In the genomic region with DNA sequence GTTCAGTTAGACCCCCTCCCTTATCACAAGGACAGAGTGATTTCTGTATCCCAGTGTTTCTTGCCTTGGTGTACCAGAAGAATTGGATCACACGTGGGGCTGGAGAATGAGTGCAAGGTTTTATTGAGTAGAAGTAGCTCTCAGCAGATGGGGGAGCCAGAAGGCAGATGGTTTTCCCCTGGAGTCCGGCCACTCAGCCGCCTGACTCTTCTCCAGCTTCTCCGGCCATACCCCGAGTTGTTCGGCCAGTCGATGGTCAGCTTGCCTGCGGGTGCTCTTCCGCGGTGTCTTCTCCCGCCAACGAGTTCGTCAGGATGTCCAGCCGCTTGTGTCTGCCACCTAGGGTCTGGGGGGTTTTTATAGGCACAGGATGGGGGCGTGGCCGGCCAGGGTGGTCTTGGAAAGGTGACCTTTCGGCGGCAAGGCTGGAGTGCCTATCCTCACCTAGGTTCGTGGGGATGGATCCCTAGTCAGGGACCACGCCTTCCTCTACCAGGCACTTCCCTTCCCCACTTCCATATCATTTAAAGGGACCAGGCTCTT, we compare ENCODE assay signal across 17 cellular contexts. TPM values are rescaled to one million over a fixed set of nuclear protein-coding genes. Genes with fewer than 3 reads are reported as not detected.
DNase-seq lines count a peak whose midpoint lies in the region; ATAC-seq and TF ChIP-seq lines count a peak whose summit lies in the region.
"Had no signal": no experiment of that assay in that cellular context is flagged by ENCODE, and none has a peak within 500 bp of the region (broad histone marks: within the 10 kb centered on the region; RNA-seq: fewer than 3 reads in every experiment).

No MANE protein-coding gene starts in this region.

- H3K4me3 Mint-ChIP-seq in endodermal cell: no peak overlapping the region

- no peak for ATAC-seq in HG02970 (IDR thresholded peaks at IDR 0.05; ENCODE audit: low FRiP score, unreplicated experiment)

- peaks cover 4% of the 10 kb centered on the region for H3K36me3 Mint-ChIP-seq in endodermal cell (ENCODE audit: low read depth)

- peaks cover 56% of the 10 kb centered on the region for H3K79me2 ChIP-seq in OCI-LY7 (ENCODE audit: insufficient read depth, low read depth, low read length)
- H3K79me2 ChIP-seq in trophoblast cell (ENCODE audit: control insufficient read depth, insufficient read depth, low read length, poor library complexity): peaks cover 7% of the 10 kb centered on the region

- H2AK5ac ChIP-seq in trophoblast cell (ENCODE audit: low read length): peak overlapping the region; percentile 66

- DNase-seq in OCI-LY7 (ENCODE audit: low spot score) (no peak), endodermal cell (peak; percentile 42), trophoblast cell (no peak), GM19240 (ENCODE audit: insufficient read length, low spot score) (no peak), hepatic stellate cell (ENCODE audit: low spot score) (no peak), islet precursor cell (no peak)
- DNase-seq: ACHN; activated CD8-positive, alpha-beta memory T cell treated with anti-CD3 and anti-CD28 coated beads, Interleukin-2, amount 50 U/mL, for 4 hours; activated naive CD4-positive, alpha-beta T cell treated with Interleukin-2 at 50 U/mL for 16 hours; effector CD8-positive, alpha-beta T cell; foreskin fibroblast; right lobe of liver; stimulated activated CD4-positive, alpha-beta T cell treated with anti-CD3 and anti-CD28 coated beads, Interleukin-2, amount 100 ng/mL, for 24 hours had no signal

- H2BK12ac ChIP-seq in trophoblast cell (ENCODE audit: low read length): no peak overlapping the region

- H4K8ac ChIP-seq in trophoblast cell (ENCODE audit: low read depth, low read length): no peak overlapping the region

- H2BK120ac ChIP-seq in trophoblast cell (ENCODE audit: insufficient read depth, low read length, poor library complexity): peak overlapping the region; percentile 16

- H4K20me1 ChIP-seq in BLaER1: peaks cover 58% of the 10 kb centered on the region
- H4K20me1 ChIP-seq in OCI-LY7 (ENCODE audit: insufficient read depth, low read length): no peaks in the 10 kb centered on the region

- H3K14ac ChIP-seq in trophoblast cell (ENCODE audit: low read length): no peak overlapping the region

- BruUV-seq in OCI-LY7 (replicated peaks; lab: Mats Ljungman, UMichigan): no TSS peak

- CTCF ChIA-PET in OCI-LY7 (lab: Charles Lee; ENCODE audit: unreplicated experiment): interaction anchor here (0.5 to 0.6 kb wide), 2 partner anchors 8 to 89 kb away, joined by 3 read pairs; no protein-coding TSS in a partner anchor

- H3K23ac ChIP-seq in trophoblast cell (ENCODE audit: low read length): no peak overlapping the region

- H3K27me3 Mint-ChIP-seq in endodermal cell (ENCODE audit: insufficient read depth): no peaks in the 10 kb centered on the region
- H3K27me3 Mint-ChIP-seq: brain had no signal

- H2AFZ ChIP-seq in OCI-LY7 (ENCODE audit: low read length) (no peak overlapping the region), trophoblast cell (ENCODE audit: insufficient read depth, low read length, poor library complexity) (no peak overlapping the region)

- POLR2A ChIA-PET in OCI-LY7 (lab: Charles Lee): interaction anchor here (0.7 to 10.2 kb wide), 3 partner anchors 11 to 84 kb away, joined by 3 to 236 read pairs (median 130); a partner anchor contains a TSS

- intact Hi-C loops in OCI-LY7 (cut with micrococcal nuclease; ENCODE audit: unreplicated experiment): no loop called here

- no peaks in the 10 kb centered on the region for H3K9me3 Mint-ChIP-seq in endodermal cell
- H3K9me3 Mint-ChIP-seq: brain had no signal

- H3K4me2 ChIP-seq in BLaER1: peak overlapping the region; percentile 66
- peak overlapping the region; percentile 88 for H3K4me2 ChIP-seq in OCI-LY7 (ENCODE audit: low read length)
- no peak overlapping the region for H3K4me2 ChIP-seq in trophoblast cell (ENCODE audit: low read length)

- H3K4me1 Mint-ChIP-seq in endodermal cell: peaks cover 36% of the 10 kb centered on the region

- H3K36me3 ChIP-seq in BLaER1: peaks cover 22% of the 10 kb centered on the region
- H3K36me3 ChIP-seq in OCI-LY7 (ENCODE audit: insufficient read depth, low read length): 0 out of 2 replicates have a peak, but pooled peaks cover 2% of the 10 kb centered on the region
- peaks cover 4% of the 10 kb centered on the region for H3K36me3 ChIP-seq in endodermal cell (ENCODE audit: control insufficient read depth, insufficient read depth, low read length)
- no peaks in the 10 kb centered on the region for H3K36me3 ChIP-seq in trophoblast cell (ENCODE audit: control insufficient read depth in 1 of 2, insufficient read depth in 2 of 2, low read length in 2 of 2)
- H3K36me3 ChIP-seq: HAP-1, right lobe of liver had no signal

- 89 to 95% methylated on average over 11 to 20 of the region's 20 CpGs for WGBS in endodermal cell (ENCODE audit: insufficient coverage in 1 of 2, insufficient read length in 1 of 2), 2 experiments
- WGBS in trophoblast cell (ENCODE audit: extremely low coverage, insufficient coverage, insufficient read length): no CpG with 5 or more reads among the region's 20 CpGs

- peak overlapping the region; percentile 36 for H4K12ac ChIP-seq in trophoblast cell (ENCODE audit: low read depth, low read length)

- no peak overlapping the region for H2BK5ac ChIP-seq in trophoblast cell (ENCODE audit: low read depth, low read length, poor library complexity)

- no peak overlapping the region for H3K4me3 ChIP-seq in BLaER1
- peak overlapping the region; percentile 30 for H3K4me3 ChIP-seq in OCI-LY7 (ENCODE audit: low read depth, low read length, poor library complexity, severe bottlenecking)
- H3K4me3 ChIP-seq in endodermal cell (ENCODE audit: low read length): no peak overlapping the region
- no peak overlapping the region for H3K4me3 ChIP-seq in trophoblast cell (ENCODE audit: low read depth, low read length)
- H3K4me3 ChIP-seq: HAP-1, right lobe of liver had no signal

- H3K4ac ChIP-seq in trophoblast cell (ENCODE audit: low read depth, low read length): peak overlapping the region; percentile 81

- H3K9me2 ChIP-seq in OCI-LY7 (ENCODE audit: insufficient read depth, low read length): no peaks in the 10 kb centered on the region

- H3K27me3 ChIP-seq in BLaER1 (no peaks in the 10 kb centered on the region), endodermal cell (ENCODE audit: control insufficient read depth, insufficient read depth, low read length, poor library complexity, severe bottlenecking) (no peaks in the 10 kb centered on the region), trophoblast cell (ENCODE audit: insufficient read depth, low read length) (no peaks in the 10 kb centered on the region)
- H3K27me3 ChIP-seq: right lobe of liver had no signal

- H3K27ac Mint-ChIP-seq in endodermal cell: no peak overlapping the region

- H3K9me3 ChIP-seq in BLaER1 (peaks cover 17% of the 10 kb centered on the region; the same call in 1 of the 2 replicates), OCI-LY7 (ENCODE audit: low read length) (no peaks in the 10 kb centered on the region), endodermal cell (ENCODE audit: control insufficient read depth, low read length) (no peaks in the 10 kb centered on the region), trophoblast cell (ENCODE audit: insufficient read depth, low read depth, low read length) (no peaks in the 10 kb centered on the region)
- H3K9me3 ChIP-seq: HAP-1, right lobe of liver had no signal

- H3K9ac ChIP-seq in BLaER1: no peak overlapping the region
- H3K9ac ChIP-seq in endodermal cell (ENCODE audit: extremely low read depth, low read length, poor library complexity, severe bottlenecking): no peak overlapping the region
- no peak overlapping the region for H3K9ac ChIP-seq in trophoblast cell (ENCODE audit: low read length)

- H3K79me1 ChIP-seq in trophoblast cell (ENCODE audit: low read length): peaks cover 6% of the 10 kb centered on the region

- peak overlapping the region; percentile 70 for H3K18ac ChIP-seq in trophoblast cell (ENCODE audit: low read length)

- TF ChIP-seq CTCF in OCI-LY7 (conservative IDR thresholded peaks at IDR 0.05; ENCODE audit: low read length) (no peak), endodermal cell (conservative IDR thresholded peaks at IDR 0.05) (no peak)

- H3K4me1 ChIP-seq in BLaER1 (peaks cover 51% of the 10 kb centered on the region), OCI-LY7 (ENCODE audit: insufficient read depth, low read length, poor library complexity, severe bottlenecking) (peaks cover 54% of the 10 kb centered on the region), endodermal cell (ENCODE audit: control insufficient read depth, insufficient read depth, low read length) (peaks cover 6% of the 10 kb centered on the region), trophoblast cell (ENCODE audit: control insufficient read depth in 1 of 2, insufficient read depth in 2 of 2, low read length in 2 of 2) (peaks cover 17 to 20% of the 10 kb centered on the region in 2 experiments)

- H3K27ac ChIP-seq in BLaER1 (0 out of 2 replicates have a peak overlapping the region, but pooled peaks have one; percentile 4), OCI-LY7 (ENCODE audit: low read depth, low read length, poor library complexity, severe bottlenecking) (peak overlapping the region; percentile 34), endodermal cell (ENCODE audit: low read depth, low read length) (no peak overlapping the region), trophoblast cell (ENCODE audit: low read depth, low read length) (no peak overlapping the region)
- H3K27ac ChIP-seq: right lobe of liver had no signal

- H4K91ac ChIP-seq in trophoblast cell (ENCODE audit: low read depth, low read length): no peak overlapping the region

RNA-seq across cellular contexts. Expression of a gene that starts 14.5 kb away (rescaled TPM):
- 42.6 and 43.5 TPM in 2 replicates for total RNA-seq in OCI-LY7 (2014; rRNA removed; shearing (Covaris generic))
- total RNA-seq in OCI-LY7 (2022) (99.3 and 106 TPM in 2 replicates), endodermal cell (10 to 100 TPM; 28.3 to 33.3 TPM)
- polyA plus RNA-seq in endodermal cell (2013, experiment 1 of 2): 21.4 TPM
- polyA plus RNA-seq in endodermal cell (2013, experiment 2 of 2): 21.2 TPM
- 50.4 and 51.1 TPM in 2 replicates for polyA plus RNA-seq in trophoblast cell (2013)

Comparison
In these comparisons a context has a peak if more than half of its experiments do, and no peak if none do; other contexts are left out.
1. H3K27ac ChIP-seq: peak in BLaER1 (single experiment) and OCI-LY7 (single experiment); none in endodermal cell (single experiment) and trophoblast cell (single experiment).